In genomic region chr12:52693261-52693660, GRCh38 we compare ENCODE assay signal across 17 cellular contexts. TPM values are rescaled to one million over a fixed set of nuclear protein-coding genes. Genes with fewer than 3 reads are reported as not detected.
DNase-seq lines count a peak whose midpoint lies in the region; ATAC-seq and TF ChIP-seq lines count a peak whose summit lies in the region.
"Had no signal": no experiment of that assay in that cellular context is flagged by ENCODE, and none has a peak within 500 bp of the region (broad histone marks: within the 10 kb centered on the region; RNA-seq: fewer than 3 reads in every experiment).

No MANE protein-coding gene starts in this region.

- no peaks in the 10 kb centered on the region for H3K9me3 Mint-ChIP-seq in natural killer cell treated with Interleukin-12 subunit alpha and Interleukin-12 subunit beta and Interleukin-15 and Interleukin-18, amount 100 ng/mL, for 72 hours
- H3K9me3 Mint-ChIP-seq: CD8-positive, alpha-beta T cell had no signal

- TF ChIP-seq CTCF in HEK293 (tag by site-specific recombination; IDR thresholded peaks at IDR 0.05) (no peak), fibroblast of mammary gland (conservative IDR thresholded peaks at IDR 0.05; ENCODE audit: control insufficient read depth, insufficient read depth, low read depth, low read length) (no peak)

- peak; percentile 5 for DNase-seq in fibroblast of mammary gland (ENCODE audit: low read depth)
- DNase-seq in natural killer cell treated with Interleukin-12 subunit alpha and Interleukin-12 subunit beta and Interleukin-15 and Interleukin-18, amount 100 ng/mL, for 72 hours (ENCODE audit: low spot score): no peak
- no peak for DNase-seq in SIG-M5 (lab: John Stamatoyannopoulos, UW)
- no peak for DNase-seq in left lobe of liver (ENCODE audit: low spot score)
- no peak for DNase-seq in H4 (ENCODE audit: low spot score)
- DNase-seq: ACHN; Calu3; CD8-positive, alpha-beta T cell; DMS79 treated with DMSO at 0.1 percent for 48 hours; GF-D8; GOT3 had no signal

- peak overlapping the region; percentile 26 for H3K4me3 Mint-ChIP-seq in natural killer cell treated with Interleukin-12 subunit alpha and Interleukin-12 subunit beta and Interleukin-15 and Interleukin-18, amount 100 ng/mL, for 72 hours

- peaks cover 25 to 42% of the 10 kb centered on the region in 2 donors for H3K4me1 Mint-ChIP-seq in natural killer cell treated with Interleukin-12 subunit alpha and Interleukin-12 subunit beta and Interleukin-15 and Interleukin-18, amount 100 ng/mL, for 72 hours (ENCODE audit: low read depth in 2 of 2)

- no peaks in the 10 kb centered on the region for H3K36me3 Mint-ChIP-seq in natural killer cell treated with Interleukin-12 subunit alpha and Interleukin-12 subunit beta and Interleukin-15 and Interleukin-18, amount 100 ng/mL, for 72 hours
- H3K36me3 Mint-ChIP-seq: CD14-positive monocyte; CD8-positive, alpha-beta T cell had no signal

- POLR2A ChIA-PET in HEK293 (lab: Yijun Ruan, JAX): no interaction called here

- H3K4me1 ChIP-seq in HEK293 (ENCODE audit: control insufficient read depth, insufficient read depth, low read length): no peaks in the 10 kb centered on the region
- H3K4me1 ChIP-seq: HAP-1 had no signal

- no peaks in the 10 kb centered on the region for H3K36me3 ChIP-seq in HEK293 (ENCODE audit: control insufficient read depth in 2 of 2, insufficient read depth in 1 of 2, low read length in 2 of 2)
- H3K36me3 ChIP-seq: BLaER1, HAP-1 had no signal

- H3K4me3 ChIP-seq in HEK293 (ENCODE audit: low read depth, low read length) (no peak overlapping the region), fibroblast of mammary gland (ENCODE audit: control insufficient read depth, low read depth, low read length) (no peak overlapping the region)
- H3K4me3 ChIP-seq: BLaER1, HAP-1 had no signal

- no peak for ATAC-seq in natural killer cell treated with Interleukin-12 subunit alpha and Interleukin-12 subunit beta and Interleukin-15 and Interleukin-18, amount 100 ng/mL, for 72 hours
- ATAC-seq in GM19023 (IDR thresholded peaks at IDR 0.05; ENCODE audit: unreplicated experiment) (no peak), left lobe of liver (no peak)
- ATAC-seq: CD8-positive, alpha-beta T cell had no signal

- H3K27me3 Mint-ChIP-seq in natural killer cell treated with Interleukin-12 subunit alpha and Interleukin-12 subunit beta and Interleukin-15 and Interleukin-18, amount 100 ng/mL, for 72 hours: peaks cover 10 to 23% of the 10 kb centered on the region in 2 donors

- no peaks in the 10 kb centered on the region for H3K9me3 ChIP-seq in HEK293 (ENCODE audit: control insufficient read depth, insufficient read depth, low read depth, low read length)
- H3K9me3 ChIP-seq: BLaER1, HAP-1 had no signal

- H3K27ac ChIP-seq in HEK293 (ENCODE audit: extremely low read depth, low read depth, low read length): no peak overlapping the region
- H3K27ac ChIP-seq: BLaER1 had no signal

- no peak overlapping the region for H3K27ac Mint-ChIP-seq in natural killer cell treated with Interleukin-12 subunit alpha and Interleukin-12 subunit beta and Interleukin-15 and Interleukin-18, amount 100 ng/mL, for 72 hours
- H3K27ac Mint-ChIP-seq: CD14-positive monocyte; CD8-positive, alpha-beta T cell had no signal

- CTCF ChIA-PET in HEK293 (lab: Yijun Ruan, JAX): interaction anchor here (0.8 kb wide), 3 partner anchors 19 to 1584 kb away, joined by 3 to 4 read pairs (median 3); no protein-coding TSS in a partner anchor

TF ChIP-seq in HEK293, 187 proteins besides CTCF, POLR2A, EP300 and RAD21:
- TF ChIP-seq ZSCAN5A (tag by site-specific recombination; IDR thresholded peaks at IDR 0.05) (no peak), PRDM10 (tag by site-specific recombination; IDR thresholded peaks at IDR 0.05) (no peak), ZBTB26 (tag by site-specific recombination; optimal IDR thresholded peaks at IDR 0.05) (no peak), ZBTB17 (tag by site-specific recombination; IDR thresholded peaks at IDR 0.05) (0 out of 2 replicates have a peak, but pooled peaks have one; percentile 20)
- TF ChIP-seq, protein P1, sequence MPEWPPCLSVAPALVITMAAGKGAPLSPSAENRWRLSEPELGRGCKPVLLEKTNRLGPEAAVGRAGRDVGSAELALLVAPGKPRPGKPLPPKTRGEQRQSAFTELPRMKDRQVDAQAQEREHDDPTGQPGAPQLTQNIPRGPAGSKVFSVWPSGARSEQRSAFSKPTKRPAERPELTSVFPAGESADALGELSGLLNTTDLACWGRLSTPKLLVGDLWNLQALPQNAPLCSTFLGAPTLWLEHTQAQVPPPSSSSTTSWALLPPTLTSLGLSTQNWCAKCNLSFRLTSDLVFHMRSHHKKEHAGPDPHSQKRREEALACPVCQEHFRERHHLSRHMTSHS (tag by site-specific recombination; IDR thresholded peaks at IDR 0.05): no peak

RNA-seq across cellular contexts. Expression of gene KRT77, which starts 10.1 kb away (rescaled TPM):
- total RNA-seq in natural killer cell treated with Interleukin-12 subunit alpha and Interleukin-12 subunit beta and Interleukin-15 and Interleukin-18, amount 100 ng/mL, for 72 hours: not detected
- total RNA-seq in left lobe of liver: not detected
- not detected in 2 replicates for total RNA-seq in H4 (2014; rRNA removed; shearing (Covaris generic))
- total RNA-seq: Calu3; CD8-positive, alpha-beta T cell; HT-29 had no signal

RNA-seq across cellular contexts. Expression of gene KRT1, which starts 13.1 kb away (rescaled TPM):
- not detected for total RNA-seq in natural killer cell treated with Interleukin-12 subunit alpha and Interleukin-12 subunit beta and Interleukin-15 and Interleukin-18, amount 100 ng/mL, for 72 hours
- total RNA-seq in left lobe of liver: not detected
- not detected in 2 replicates for total RNA-seq in H4 (2014; rRNA removed; shearing (Covaris generic))
- total RNA-seq: Calu3, HT-29 had no signal

RNA-seq across cellular contexts. Expression of gene KRT2, which starts 41.2 kb away (rescaled TPM):
- total RNA-seq in natural killer cell treated with Interleukin-12 subunit alpha and Interleukin-12 subunit beta and Interleukin-15 and Interleukin-18, amount 100 ng/mL, for 72 hours: not detected
- not detected for total RNA-seq in left lobe of liver
- 0.21 and 0.53 TPM in 2 replicates for total RNA-seq in H4 (2014; rRNA removed; shearing (Covaris generic))
- total RNA-seq: Calu3, HT-29 had no signal
